ENCODE assay signal across 8 cellular contexts in genomic region chr14:75985618-75986438, GRCh38. TPM values are rescaled to one million over a fixed set of nuclear protein-coding genes. Genes with fewer than 3 reads are reported as not detected.
DNase-seq lines count a peak whose midpoint lies in the region; ATAC-seq, FAIRE-seq and TF ChIP-seq lines count a peak whose summit lies in the region.

IFT43 (plus strand) TSS chr14:75985763; CDS start chr14:75985787, 24 bp downstream.

- peak; percentile 78 for DNase-seq in NK-92 treated with Interleukin-12 subunit alpha and Interleukin-12 subunit beta, amount 100 ng/mL, for 24 hours (lab: John Stamatoyannopoulos, UW)
- DNase-seq in NK-92 (lab: John Stamatoyannopoulos, UW; ENCODE audit: unreplicated experiment) (no peak), NCI-H2196 treated with DMSO at 0.1 percent for 48 hours (lab: John Stamatoyannopoulos, UW; ENCODE audit: unreplicated experiment) (peak; percentile 23), bronchial epithelial cell (ENCODE audit: low read depth) (peak; percentile 63), inferior parietal cortex (ENCODE audit: extremely low spot score) (peak; percentile 90), spleen (peak; percentile 98)
- DNase-seq in activated CD4-positive, CD25-positive, alpha-beta regulatory T cell (lab: John Stamatoyannopoulos, UW): peak; percentile 76 to 88 (median 80)

- 0% methylated on average over 35 to 52 of the region's 52 CpGs for WGBS in spleen, 5 donors

- ATAC-seq in HG03064 (IDR thresholded peaks at IDR 0.05; ENCODE audit: low read depth, unreplicated experiment): peak; percentile 49

- H3K4me3 ChIP-seq in bronchial epithelial cell (ENCODE audit: low read depth, low read length): peak within 1 kb of the TSS; percentile 78
- H3K4me3 ChIP-seq in spleen: peak within 1 kb of the TSS; percentile 83 to 99 (median 94)

- H3K36me3 ChIP-seq in bronchial epithelial cell (ENCODE audit: control insufficient read depth, insufficient read depth, low read length): peaks cover 3% of the 10 kb centered on the region
- H3K36me3 ChIP-seq in spleen: peaks cover 0 to 14% (median 0%) of the 10 kb centered on the region in 6 donors

- no peaks in the 10 kb centered on the region for H3K27me3 ChIP-seq in bronchial epithelial cell (ENCODE audit: control insufficient read depth, insufficient read depth, low read length)
- no peaks in the 10 kb centered on the region for H3K27me3 ChIP-seq in spleen (replicated peaks in 1 of 7)

- H3K4me1 ChIP-seq in spleen: peaks cover 8 to 75% (median 57%) of the 10 kb centered on the region in 6 donors

- no peak for TF ChIP-seq POLR2A in spleen (IDR thresholded peaks at IDR 0.05)

- no peaks in the 10 kb centered on the region for H3K9me3 ChIP-seq in spleen

- FAIRE-seq in bronchial epithelial cell (lab: Jason Lieb, UNC): no peak

- intact Hi-C loops in spleen (cut with DNase I; ENCODE audit: low total_unique reads): no loop called here

- H3K27ac ChIP-seq in spleen: peak within 1 kb of the TSS; percentile 58 to 92 (median 87)

- TF ChIP-seq CTCF in bronchial epithelial cell (IDR thresholded peaks at IDR 0.05; ENCODE audit: insufficient read depth, low read length, severe bottlenecking): no peak
- no peak for TF ChIP-seq CTCF in spleen (IDR thresholded peaks at IDR 0.05 in 8 of 11, conservative IDR thresholded peaks at IDR 0.05 in 3 of 11)

RNA-seq across cellular contexts. Expression of gene IFT43, which starts in this region (rescaled TPM):
- 24.0 and 49.0 TPM in 2 replicates for total RNA-seq in bronchial epithelial cell
- 10 to 100 TPM; 19.8 to 39.9 (median 22.6) TPM for total RNA-seq in spleen
- 10 to 100 TPM; 31.0 to 34.6 (median 33.1) TPM for polyA plus RNA-seq in spleen
